ENCODE assay signal across 13 cellular contexts in the genomic region with DNA sequence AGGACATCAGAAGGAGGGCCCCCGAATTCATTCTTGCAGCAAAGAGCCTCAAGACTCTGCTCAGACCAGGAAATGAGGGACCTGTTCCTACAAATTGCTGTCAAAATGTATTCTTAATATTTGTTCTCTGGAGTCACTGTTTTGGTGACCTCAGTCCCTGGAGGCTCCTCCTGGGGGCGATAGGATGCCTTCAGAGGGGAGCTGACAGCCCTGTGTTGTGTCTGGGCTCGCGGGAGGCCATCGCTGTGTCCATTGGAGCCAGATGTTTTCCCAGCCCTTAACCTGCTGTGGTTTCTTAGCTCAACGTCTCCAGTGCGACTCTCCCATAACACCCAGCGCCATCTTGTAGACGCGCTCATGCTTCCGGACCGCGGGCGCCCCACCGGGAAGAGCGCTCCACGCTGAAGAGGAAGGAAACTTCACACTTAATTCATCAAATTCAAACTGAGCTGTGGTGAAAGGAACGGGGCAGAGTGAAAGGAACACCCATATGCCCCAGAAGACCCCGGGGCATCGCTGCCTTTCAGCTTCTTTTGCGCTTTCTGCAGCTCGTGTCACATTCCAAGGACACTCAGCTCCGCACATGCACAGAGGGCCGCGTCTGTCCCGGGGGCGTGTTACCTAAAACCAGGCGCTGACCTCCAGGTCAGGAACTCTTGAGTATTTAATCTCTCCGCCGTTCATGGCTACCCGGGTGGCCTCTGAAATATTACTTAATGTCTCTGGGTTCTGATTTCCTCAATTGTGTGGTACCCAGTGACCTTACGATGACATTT.
"Had no signal": no experiment of that assay in that cellular context is flagged by ENCODE, and none has a peak within 500 bp of the region (broad histone marks: within the 10 kb centered on the region; RNA-seq: fewer than 3 reads in every experiment).

No MANE protein-coding gene starts in this region.

- ATAC-seq: body of pancreas; esophagus mucosa; left lung; pancreas; stimulated activated memory B cell treated with anti-CD40 and anti-IgM and Interleukin-4, amounts not matched to agents 10 μg/mL and 1 μg/mL and 100 μg/mL, for 72 hours; T-cell had no signal

- H3K27ac ChIP-seq: body of pancreas, left lung, pancreas, SJSA1, WERI-Rb-1 had no signal

- DNase-seq: activated CD4-positive, alpha-beta T cell treated with anti-CD3 and anti-CD28 coated beads for 4 hours; activated naive CD4-positive, alpha-beta T cell treated with Interleukin-2 at 50 U/mL for 16 hours; body of pancreas; cerebellar nuclear complex; islet precursor cell; left lung; pancreas; substantia nigra; T-cell; WERI-Rb-1 had no signal

- H3K9me3 ChIP-seq: body of pancreas, pancreas had no signal

- H3K4me1 ChIP-seq: body of pancreas, left lung, pancreas, SJSA1 had no signal

- FAIRE-seq: pancreas had no signal

- H3K27me3 ChIP-seq: body of pancreas, left lung, pancreas, SJSA1 had no signal

- H3K4me3 ChIP-seq: body of pancreas, left lung, pancreas, SJSA1 had no signal

- H3K36me3 ChIP-seq: left lung, pancreas, SJSA1, WERI-Rb-1 had no signal
